Comparison of ENCODE assay signal across 6 cellular contexts in genomic region chr16:88705076-88705684, GRCh38.
DNase-seq lines count a peak whose midpoint lies in the region; TF ChIP-seq lines count a peak whose summit lies in the region.

No MANE protein-coding gene starts in this region.

- H3K9ac ChIP-seq in parathyroid adenoma = no peak overlapping the region

- H3K9me3 ChIP-seq in parathyroid adenoma (ENCODE audit: control insufficient read depth, low read length) = no peaks in the 10 kb centered on the region

- no peak overlapping the region for H2AFZ ChIP-seq in parathyroid adenoma

- DNase-seq in stimulated activated naive CD4-positive, alpha-beta T cell (lab: John Stamatoyannopoulos, UW) = peak; percentile 32 to 56 (median 44)
- DNase-seq in stimulated activated naive CD4-positive, alpha-beta T cell treated with Interleukin-2 at 50 U/mL for 16 hours (lab: John Stamatoyannopoulos, UW) = no peak
- no peak for DNase-seq in globus pallidus (ENCODE audit: low spot score)
- DNase-seq in COLO668 (lab: John Stamatoyannopoulos, UW; ENCODE audit: unreplicated experiment) = no peak

- peak overlapping the region; percentile 55 for H3K4me3 ChIP-seq in parathyroid adenoma (ENCODE audit: low read depth, low read length)

- H3K79me2 ChIP-seq in parathyroid adenoma = peaks cover 18% of the 10 kb centered on the region

- no peaks in the 10 kb centered on the region for H3K27me3 ChIP-seq in parathyroid adenoma (ENCODE audit: control insufficient read depth, insufficient read depth, low read length)

- peaks cover 10% of the 10 kb centered on the region for H3K4me1 ChIP-seq in parathyroid adenoma

- H3K4me2 ChIP-seq in parathyroid adenoma (ENCODE audit: low read length) = peak overlapping the region; percentile 79

- TF ChIP-seq CTCF in parathyroid adenoma (IDR thresholded peaks at IDR 0.05) = no peak

- peak overlapping the region; percentile 39 for H3K27ac ChIP-seq in cingulate gyrus (ENCODE audit: low read depth, low read length)
- H3K27ac ChIP-seq in parathyroid adenoma = peak overlapping the region; percentile 33

- no peaks in the 10 kb centered on the region for H3K36me3 ChIP-seq in parathyroid adenoma (ENCODE audit: control insufficient read depth, insufficient read depth, low read length)

Comparison
In these comparisons a context has a peak if more than half of its experiments do, and no peak if none do; other contexts are left out.
1. DNase-seq: peak in stimulated activated naive CD4-positive, alpha-beta T cell (6 of 6); none in stimulated activated naive CD4-positive, alpha-beta T cell treated with Interleukin-2 at 50 U/mL for 16 hours (single experiment), globus pallidus (single experiment) and COLO668 (single experiment).